8 cellular contexts compared by ENCODE assay signal in genomic region chr9:138126090-138126857, GRCh38.
A peak's percentile ranks its signal among the peaks of the same experiment; 100 is the strongest.
DNase-seq lines count a peak whose midpoint lies in the region; ATAC-seq, FAIRE-seq and TF ChIP-seq lines count a peak whose summit lies in the region.
"Not testable (repeated sequence)": the region's sequence is repeated elsewhere in the genome, so short reads cannot be mapped to it uniquely, and the experiment has no call there.

No MANE protein-coding gene starts in this region.

- in situ Hi-C loops in K562 (cut with MboI) = not testable (repeated sequence)

- not testable (repeated sequence) for H2AFZ ChIP-seq in K562 (ENCODE audit: low read depth, low read length)

- not testable (repeated sequence) for H3K4me3 ChIP-seq in K562, spleen

- H3K27ac ChIP-seq in K562 (ENCODE audit: extremely low read depth, low read depth, low read length); spleen: not testable (repeated sequence)

- not testable (repeated sequence) for H3K9me1 ChIP-seq in K562 (ENCODE audit: control insufficient read depth, insufficient read depth, low read length)

- H4K20me1 ChIP-seq in K562 (replicated peaks; ENCODE audit: control insufficient read depth, insufficient read depth, low read length) = not testable (repeated sequence)

- intact Hi-C loops in K562 (cut with micrococcal nuclease); spleen (cut with DNase I; ENCODE audit: low total_unique reads): not testable (repeated sequence)

- TF ChIP-seq RAD21 in K562 (CRISPR knock-in tag; conservative IDR thresholded peaks at IDR 0.05 in 1 of 2, IDR thresholded peaks at IDR 0.05 in 1 of 2) = not testable (repeated sequence)

- H3K9ac ChIP-seq in K562 (ENCODE audit: insufficient read depth in 1 of 2, low read depth in 2 of 2, low read length in 2 of 2) = not testable (repeated sequence)

- not testable (repeated sequence) for H3K79me2 ChIP-seq in K562 (ENCODE audit: control insufficient read depth, insufficient read depth, low read length)

- CTCF ChIA-PET in K562 (lab: Yijun Ruan, JAX; ENCODE audit: low intra/inter-chr PET ratio) = not testable (repeated sequence)

- peak; percentile 56 for ATAC-seq in GM18870 (IDR thresholded peaks at IDR 0.05; ENCODE audit: unreplicated experiment)
- ATAC-seq in GM21526 (IDR thresholded peaks at IDR 0.05; ENCODE audit: low FRiP score, unreplicated experiment) = peak; percentile 97
- peak; percentile 70 for ATAC-seq in HG03025 (IDR thresholded peaks at IDR 0.05; ENCODE audit: low FRiP score, unreplicated experiment)
- ATAC-seq in HG03575 (IDR thresholded peaks at IDR 0.05; ENCODE audit: extremely low read depth, insufficient number of reproducible peaks, low FRiP score, unreplicated experiment) = peak; percentile 70
- ATAC-seq in K562 = peak; percentile 75; the same call in 2 of the 3 replicates

- not testable (repeated sequence) for FAIRE-seq in K562 (lab: Jason Lieb, UNC)

- not testable (repeated sequence) for BruUV-seq in K562 (replicated peaks; lab: Mats Ljungman, UMichigan)

- not testable (repeated sequence) for H3K36me3 ChIP-seq in K562 (ENCODE audit: control insufficient read depth, insufficient read depth, low read length); spleen

- POLR2A ChIA-PET in K562 (lab: Yijun Ruan, JAX) = not testable (repeated sequence)

- TF ChIP-seq EP300 in K562 (IDR thresholded peaks at IDR 0.05; ENCODE audit: low read length) = not testable (repeated sequence)

- peak; percentile 25 for DNase-seq in CMK (ENCODE audit: low read depth)
- peak; percentile 40 for DNase-seq in activated CD4-positive, CD25-positive, alpha-beta regulatory T cell treated with anti-CD3 and anti-CD28 coated beads, Interleukin-2, amount 50 U/mL, for 72 hours
- peak in 1 of 4 experiments; percentile 36 for DNase-seq in K562 (ENCODE audit: extremely low read depth in 1 of 4, low spot score in 3 of 4)
- DNase-seq in spleen = peak; percentile 31

- not testable (repeated sequence) for TF ChIP-seq POLR2A in K562 (conservative IDR thresholded peaks at IDR 0.05); spleen (IDR thresholded peaks at IDR 0.05)

- H3K27me3 ChIP-seq in K562 (ENCODE audit: control insufficient read depth in 2 of 2, insufficient read depth in 2 of 2, low read length in 2 of 2) = peaks cover 4 to 21% of the 10 kb centered on the region in 2 experiments
- not testable (repeated sequence) for H3K27me3 ChIP-seq in spleen (replicated peaks in 1 of 7)

- H3K9me3 ChIP-seq in K562 (replicated peaks; ENCODE audit: control insufficient read depth, insufficient read depth, low read depth, low read length); spleen: not testable (repeated sequence)

- not testable (repeated sequence) for H3K4me1 ChIP-seq in K562 (replicated peaks in 1 of 2; ENCODE audit: control insufficient read depth in 2 of 2, insufficient read depth in 2 of 2, low read length in 2 of 2); spleen

- TF ChIP-seq CTCF in K562 (IDR thresholded peaks at IDR 0.05 in 2 of 3, conservative IDR thresholded peaks at IDR 0.05 in 1 of 3; ENCODE audit: insufficient read depth in 2 of 3, low read depth in 1 of 3, low read length in 3 of 3) (peak; percentile 54 to 76 (median 60); a peak in 5 of 6 replicates), spleen (IDR thresholded peaks at IDR 0.05 in 8 of 11, conservative IDR thresholded peaks at IDR 0.05 in 3 of 11) (peak in 5 of 11 experiments; percentile 10 to 32 (median 17))

- WGBS in K562 (ENCODE audit: insufficient coverage, low coverage, missing lambda C conversion rate) = 64% methylated on average over 10 of the region's 42 CpGs
- 64 to 74% (median 70%) methylated on average over 4 to 18 of the region's 42 CpGs for WGBS in spleen, 5 donors

- not testable (repeated sequence) for H3K4me2 ChIP-seq in K562 (ENCODE audit: insufficient read depth, low read length)

TF ChIP-seq in K562, 482 proteins besides CTCF, POLR2A, EP300 and RAD21:
- TF ChIP-seq ZBTB33 (CRISPR knock-in tag; IDR thresholded peaks at IDR 0.05) (peak; percentile 81), PRPF4 (IDR thresholded peaks at IDR 0.05; ENCODE audit: insufficient read depth, low read depth, low read length, poor library complexity, severe bottlenecking) (peak; percentile 54)
